ENCODE assay signal across 8 cellular contexts in genomic region chr1:35269190-35269988, GRCh38. TPM values are rescaled to one million over a fixed set of nuclear protein-coding genes. Genes with fewer than 3 reads are reported as not detected.
DNase-seq lines count a peak whose midpoint lies in the region; ATAC-seq and TF ChIP-seq lines count a peak whose summit lies in the region.

No MANE protein-coding gene starts in this region.

- no peak for TF ChIP-seq CTCF in astrocyte of the cerebellum (IDR thresholded peaks at IDR 0.05; ENCODE audit: low read depth, low read length, missing control alignments)
- no peak for TF ChIP-seq CTCF in lower leg skin (IDR thresholded peaks at IDR 0.05)
- TF ChIP-seq CTCF in tibial nerve (IDR thresholded peaks at IDR 0.05), result no peak

- H3K4me1 Mint-ChIP-seq in IgD-negative memory B cell, result peaks cover 14 to 31% (median 18%) of the 10 kb centered on the region in 3 donors

- no peak for TF ChIP-seq POLR2A in lower leg skin (IDR thresholded peaks at IDR 0.05)
- TF ChIP-seq POLR2A in tibial nerve (IDR thresholded peaks at IDR 0.05), result no peak
- TF ChIP-seq POLR2A in GM18505 (IDR thresholded peaks at IDR 0.05; ENCODE audit: borderline replicate concordance, extremely low read depth, insufficient read depth, insufficient read length), result no peak

- peak overlapping the region; percentile 67 to 97 (median 85) for H3K27ac Mint-ChIP-seq in IgD-negative memory B cell

- no peaks in the 10 kb centered on the region for H3K9me3 ChIP-seq in tibial nerve

- H3K4me1 ChIP-seq in tibial nerve, result peaks cover 0 to 32% (median 6%) of the 10 kb centered on the region in 4 donors

- peak overlapping the region; percentile 80 for H3K4me3 ChIP-seq in astrocyte of the cerebellum (ENCODE audit: low read depth, low read length)
- H3K4me3 ChIP-seq in lower leg skin (ENCODE audit: low read depth, poor library complexity, severe bottlenecking), result peak overlapping the region; percentile 97
- peak overlapping the region; percentile 85 to 95 (median 92) for H3K4me3 ChIP-seq in tibial nerve

- no peaks in the 10 kb centered on the region for H3K27me3 ChIP-seq in tibial nerve

- H3K27ac ChIP-seq in tibial nerve, result peak overlapping the region; percentile 26 to 92 (median 88)

- H3K9me3 Mint-ChIP-seq in IgD-negative memory B cell, result peaks cover 0 to 2% (median 0%) of the 10 kb centered on the region in 3 donors

- WGBS in lower leg skin, 2 donors, result 3% methylated on average over 20 to 24 of the region's 24 CpGs
- 5% methylated on average over 21 to 24 of the region's 24 CpGs for WGBS in tibial nerve, 2 donors

- in situ Hi-C loops in astrocyte of the cerebellum (cut with HindIII; ENCODE audit: low sequenced_read_pairs), result no loop called here

- DNase-seq in EH (ENCODE audit: low read depth) (peak; percentile 14), astrocyte of the cerebellum (ENCODE audit: low read depth) (no peak), lower leg skin (ENCODE audit: low spot score in 2 of 2) (no peak), tibial nerve (ENCODE audit: low spot score in 2 of 2) (no peak)

- TF ChIP-seq EP300 in tibial nerve (IDR thresholded peaks at IDR 0.05), result no peak

- H3K36me3 ChIP-seq in tibial nerve, result peaks cover 0 to 6% (median 0%) of the 10 kb centered on the region in 3 donors

- H3K4me3 Mint-ChIP-seq in IgD-negative memory B cell, result peak overlapping the region; percentile 87 to 94 (median 92)

- H3K27me3 Mint-ChIP-seq in IgD-negative memory B cell, result peaks cover 5% of the 10 kb centered on the region

- no peak for ATAC-seq in HG03571 (IDR thresholded peaks at IDR 0.05; ENCODE audit: unreplicated experiment)
- ATAC-seq in GM18505 (IDR thresholded peaks at IDR 0.05; ENCODE audit: unreplicated experiment), result no peak
- no peak for ATAC-seq in HG03460 (IDR thresholded peaks at IDR 0.05; ENCODE audit: unreplicated experiment)

- intact Hi-C loops in lower leg skin (cut with DNase I; ENCODE audit: low total_unique reads), result no loop called here

- H3K36me3 Mint-ChIP-seq in IgD-negative memory B cell, result peaks cover 7% of the 10 kb centered on the region

RNA-seq across cellular contexts. Expression of gene ZMYM4, which starts 0.9 kb away (rescaled TPM):
- 28.0 TPM for polyA plus RNA-seq in IgD-negative memory B cell
- total RNA-seq in lower leg skin (10 to 100 TPM; 12.7 to 20.0 (median 19.3) TPM), tibial nerve (10 to 100 TPM; 22.2 to 38.7 (median 26.5) TPM)
